2 cellular contexts compared by ENCODE assay signal in the genomic region with DNA sequence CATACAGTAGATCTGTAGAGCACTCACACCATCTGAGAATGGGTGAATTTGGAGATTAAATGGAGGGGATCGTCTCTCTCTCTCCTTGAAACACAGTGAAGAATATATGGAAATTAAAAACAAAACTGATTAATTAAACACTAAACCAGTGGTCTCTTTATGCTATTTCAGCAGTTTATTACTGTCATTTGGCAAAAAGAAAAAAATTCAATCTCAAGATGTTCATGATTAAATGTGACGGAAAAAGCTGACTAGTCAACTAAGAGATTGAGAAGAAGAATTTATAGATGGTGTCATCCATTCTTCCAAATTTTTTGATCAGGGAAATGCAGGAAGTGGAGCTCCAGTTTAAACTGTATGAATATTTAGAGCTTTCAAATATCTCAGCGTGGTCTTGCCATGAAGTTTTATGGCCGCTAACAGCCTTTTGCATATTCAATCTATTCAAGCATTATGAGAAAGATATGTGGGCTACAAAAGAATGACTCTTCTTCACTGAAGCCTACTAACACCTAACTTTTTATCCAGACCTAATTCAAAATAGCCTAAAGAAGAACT.
TF ChIP-seq lines count a peak whose summit lies in the region.

No MANE protein-coding gene starts in this region.

TF ChIP-seq in IMR-90, 13 proteins besides CTCF, POLR2A, EP300 and RAD21 (continued from another document):
- peak; percentile 59 for TF ChIP-seq MAFK (IDR thresholded peaks at IDR 0.05; ENCODE audit: low read depth, low read length)
- TF ChIP-seq, protein P1, sequence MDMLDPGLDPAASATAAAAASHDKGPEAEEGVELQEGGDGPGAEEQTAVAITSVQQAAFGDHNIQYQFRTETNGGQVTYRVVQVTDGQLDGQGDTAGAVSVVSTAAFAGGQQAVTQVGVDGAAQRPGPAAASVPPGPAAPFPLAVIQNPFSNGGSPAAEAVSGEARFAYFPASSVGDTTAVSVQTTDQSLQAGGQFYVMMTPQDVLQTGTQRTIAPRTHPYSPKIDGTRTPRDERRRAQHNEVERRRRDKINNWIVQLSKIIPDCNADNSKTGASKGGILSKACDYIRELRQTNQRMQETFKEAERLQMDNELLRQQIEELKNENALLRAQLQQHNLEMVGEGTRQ (IDR thresholded peaks at IDR 0.05; ENCODE audit: low read depth, low read length) = no peak
- TF ChIP-seq FOS (IDR thresholded peaks at IDR 0.05; ENCODE audit: low read depth, low read length) = no peak
- TF ChIP-seq BHLHE40 (IDR thresholded peaks at IDR 0.05; ENCODE audit: low read depth, low read length) = no peak
- TF ChIP-seq CHD1 (IDR thresholded peaks at IDR 0.05; ENCODE audit: low read depth, low read length) = no peak
- TF ChIP-seq RCOR1 (IDR thresholded peaks at IDR 0.05; ENCODE audit: insufficient replicate concordance, low read length) = no peak
- no peak for TF ChIP-seq NFE2L2 (IDR thresholded peaks at IDR 0.05; ENCODE audit: low read depth, low read length)
- no peak for TF ChIP-seq CEBPB (IDR thresholded peaks at IDR 0.05; ENCODE audit: low read depth, low read length)

TF ChIP-seq in WTC11, 78 proteins besides CTCF, POLR2A, EP300 and RAD21:
- TF ChIP-seq, protein P2, sequence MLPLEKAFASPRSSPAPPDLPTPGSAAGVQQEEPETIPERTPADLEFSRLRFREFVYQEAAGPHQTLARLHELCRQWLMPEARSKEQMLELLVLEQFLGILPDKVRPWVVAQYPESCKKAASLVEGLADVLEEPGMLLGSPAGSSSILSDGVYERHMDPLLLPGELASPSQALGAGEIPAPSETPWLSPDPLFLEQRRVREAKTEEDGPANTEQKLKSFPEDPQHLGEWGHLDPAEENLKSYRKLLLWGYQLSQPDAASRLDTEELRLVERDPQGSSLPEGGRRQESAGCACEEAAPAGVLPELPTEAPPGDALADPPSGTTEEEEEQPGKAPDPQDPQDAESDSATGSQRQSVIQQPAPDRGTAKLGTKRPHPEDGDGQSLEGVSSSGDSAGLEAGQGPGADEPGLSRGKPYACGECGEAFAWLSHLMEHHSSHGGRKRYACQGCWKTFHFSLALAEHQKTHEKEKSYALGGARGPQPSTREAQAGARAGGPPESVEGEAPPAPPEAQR (CRISPR knock-in tag; IDR thresholded peaks at IDR 0.05) = no peak
- TF ChIP-seq IRF2 (CRISPR knock-in tag; IDR thresholded peaks at IDR 0.05; ENCODE audit: borderline replicate concordance, low read depth) (no peak), NFYB (CRISPR knock-in tag; conservative IDR thresholded peaks at IDR 0.05; ENCODE audit: low read depth) (no peak), JAZF1 (CRISPR knock-in tag; IDR thresholded peaks at IDR 0.05) (no peak), ATF1 (CRISPR knock-in tag; IDR thresholded peaks at IDR 0.05) (no peak), SP1 (CRISPR knock-in tag; conservative IDR thresholded peaks at IDR 0.05) (no peak), TCF7 (CRISPR knock-in tag; IDR thresholded peaks at IDR 0.05; ENCODE audit: low read depth) (no peak), RORB (CRISPR knock-in tag; IDR thresholded peaks at IDR 0.05) (no peak), ZNF121 (CRISPR knock-in tag; IDR thresholded peaks at IDR 0.05) (no peak), GRHL2 (CRISPR knock-in tag; IDR thresholded peaks at IDR 0.05; ENCODE audit: insufficient replicate concordance, severe bottlenecking) (no peak), KAT7 (CRISPR knock-in tag; IDR thresholded peaks at IDR 0.05; ENCODE audit: borderline replicate concordance) (no peak)
- TF ChIP-seq, protein P3, sequence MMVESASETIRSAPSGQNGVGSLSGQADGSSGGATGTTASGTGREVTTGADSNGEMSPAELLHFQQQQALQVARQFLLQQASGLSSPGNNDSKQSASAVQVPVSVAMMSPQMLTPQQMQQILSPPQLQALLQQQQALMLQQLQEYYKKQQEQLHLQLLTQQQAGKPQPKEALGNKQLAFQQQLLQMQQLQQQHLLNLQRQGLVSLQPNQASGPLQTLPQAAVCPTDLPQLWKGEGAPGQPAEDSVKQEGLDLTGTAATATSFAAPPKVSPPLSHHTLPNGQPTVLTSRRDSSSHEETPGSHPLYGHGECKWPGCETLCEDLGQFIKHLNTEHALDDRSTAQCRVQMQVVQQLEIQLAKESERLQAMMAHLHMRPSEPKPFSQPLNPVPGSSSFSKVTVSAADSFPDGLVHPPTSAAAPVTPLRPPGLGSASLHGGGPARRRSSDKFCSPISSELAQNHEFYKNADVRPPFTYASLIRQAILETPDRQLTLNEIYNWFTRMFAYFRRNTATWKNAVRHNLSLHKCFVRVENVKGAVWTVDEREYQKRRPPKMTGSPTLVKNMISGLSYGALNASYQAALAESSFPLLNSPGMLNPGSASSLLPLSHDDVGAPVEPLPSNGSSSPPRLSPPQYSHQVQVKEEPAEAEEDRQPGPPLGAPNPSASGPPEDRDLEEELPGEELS (CRISPR knock-in tag; IDR thresholded peaks at IDR 0.05) = no peak
- TF ChIP-seq, protein P1 (CRISPR knock-in tag; IDR thresholded peaks at IDR 0.05) = no peak
- TF ChIP-seq, protein P4, sequence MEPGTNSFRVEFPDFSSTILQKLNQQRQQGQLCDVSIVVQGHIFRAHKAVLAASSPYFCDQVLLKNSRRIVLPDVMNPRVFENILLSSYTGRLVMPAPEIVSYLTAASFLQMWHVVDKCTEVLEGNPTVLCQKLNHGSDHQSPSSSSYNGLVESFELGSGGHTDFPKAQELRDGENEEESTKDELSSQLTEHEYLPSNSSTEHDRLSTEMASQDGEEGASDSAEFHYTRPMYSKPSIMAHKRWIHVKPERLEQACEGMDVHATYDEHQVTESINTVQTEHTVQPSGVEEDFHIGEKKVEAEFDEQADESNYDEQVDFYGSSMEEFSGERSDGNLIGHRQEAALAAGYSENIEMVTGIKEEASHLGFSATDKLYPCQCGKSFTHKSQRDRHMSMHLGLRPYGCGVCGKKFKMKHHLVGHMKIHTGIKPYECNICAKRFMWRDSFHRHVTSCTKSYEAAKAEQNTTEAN (CRISPR knock-in tag; IDR thresholded peaks at IDR 0.05) = no peak
- TF ChIP-seq, protein P5, sequence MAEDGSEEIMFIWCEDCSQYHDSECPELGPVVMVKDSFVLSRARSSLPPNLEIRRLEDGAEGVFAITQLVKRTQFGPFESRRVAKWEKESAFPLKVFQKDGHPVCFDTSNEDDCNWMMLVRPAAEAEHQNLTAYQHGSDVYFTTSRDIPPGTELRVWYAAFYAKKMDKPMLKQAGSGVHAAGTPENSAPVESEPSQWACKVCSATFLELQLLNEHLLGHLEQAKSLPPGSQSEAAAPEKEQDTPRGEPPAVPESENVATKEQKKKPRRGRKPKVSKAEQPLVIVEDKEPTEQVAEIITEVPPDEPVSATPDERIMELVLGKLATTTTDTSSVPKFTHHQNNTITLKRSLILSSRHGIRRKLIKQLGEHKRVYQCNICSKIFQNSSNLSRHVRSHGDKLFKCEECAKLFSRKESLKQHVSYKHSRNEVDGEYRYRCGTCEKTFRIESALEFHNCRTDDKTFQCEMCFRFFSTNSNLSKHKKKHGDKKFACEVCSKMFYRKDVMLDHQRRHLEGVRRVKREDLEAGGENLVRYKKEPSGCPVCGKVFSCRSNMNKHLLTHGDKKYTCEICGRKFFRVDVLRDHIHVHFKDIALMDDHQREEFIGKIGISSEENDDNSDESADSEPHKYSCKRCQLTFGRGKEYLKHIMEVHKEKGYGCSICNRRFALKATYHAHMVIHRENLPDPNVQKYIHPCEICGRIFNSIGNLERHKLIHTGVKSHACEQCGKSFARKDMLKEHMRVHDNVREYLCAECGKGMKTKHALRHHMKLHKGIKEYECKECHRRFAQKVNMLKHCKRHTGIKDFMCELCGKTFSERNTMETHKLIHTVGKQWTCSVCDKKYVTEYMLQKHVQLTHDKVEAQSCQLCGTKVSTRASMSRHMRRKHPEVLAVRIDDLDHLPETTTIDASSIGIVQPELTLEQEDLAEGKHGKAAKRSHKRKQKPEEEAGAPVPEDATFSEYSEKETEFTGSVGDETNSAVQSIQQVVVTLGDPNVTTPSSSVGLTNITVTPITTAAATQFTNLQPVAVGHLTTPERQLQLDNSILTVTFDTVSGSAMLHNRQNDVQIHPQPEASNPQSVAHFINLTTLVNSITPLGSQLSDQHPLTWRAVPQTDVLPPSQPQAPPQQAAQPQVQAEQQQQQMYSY (CRISPR knock-in tag; IDR thresholded peaks at IDR 0.05) = no peak
- TF ChIP-seq, protein P6, sequence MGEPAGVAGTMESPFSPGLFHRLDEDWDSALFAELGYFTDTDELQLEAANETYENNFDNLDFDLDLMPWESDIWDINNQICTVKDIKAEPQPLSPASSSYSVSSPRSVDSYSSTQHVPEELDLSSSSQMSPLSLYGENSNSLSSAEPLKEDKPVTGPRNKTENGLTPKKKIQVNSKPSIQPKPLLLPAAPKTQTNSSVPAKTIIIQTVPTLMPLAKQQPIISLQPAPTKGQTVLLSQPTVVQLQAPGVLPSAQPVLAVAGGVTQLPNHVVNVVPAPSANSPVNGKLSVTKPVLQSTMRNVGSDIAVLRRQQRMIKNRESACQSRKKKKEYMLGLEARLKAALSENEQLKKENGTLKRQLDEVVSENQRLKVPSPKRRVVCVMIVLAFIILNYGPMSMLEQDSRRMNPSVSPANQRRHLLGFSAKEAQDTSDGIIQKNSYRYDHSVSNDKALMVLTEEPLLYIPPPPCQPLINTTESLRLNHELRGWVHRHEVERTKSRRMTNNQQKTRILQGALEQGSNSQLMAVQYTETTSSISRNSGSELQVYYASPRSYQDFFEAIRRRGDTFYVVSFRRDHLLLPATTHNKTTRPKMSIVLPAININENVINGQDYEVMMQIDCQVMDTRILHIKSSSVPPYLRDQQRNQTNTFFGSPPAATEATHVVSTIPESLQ (CRISPR knock-in tag; IDR thresholded peaks at IDR 0.05) = no peak
- TF ChIP-seq, protein P7, sequence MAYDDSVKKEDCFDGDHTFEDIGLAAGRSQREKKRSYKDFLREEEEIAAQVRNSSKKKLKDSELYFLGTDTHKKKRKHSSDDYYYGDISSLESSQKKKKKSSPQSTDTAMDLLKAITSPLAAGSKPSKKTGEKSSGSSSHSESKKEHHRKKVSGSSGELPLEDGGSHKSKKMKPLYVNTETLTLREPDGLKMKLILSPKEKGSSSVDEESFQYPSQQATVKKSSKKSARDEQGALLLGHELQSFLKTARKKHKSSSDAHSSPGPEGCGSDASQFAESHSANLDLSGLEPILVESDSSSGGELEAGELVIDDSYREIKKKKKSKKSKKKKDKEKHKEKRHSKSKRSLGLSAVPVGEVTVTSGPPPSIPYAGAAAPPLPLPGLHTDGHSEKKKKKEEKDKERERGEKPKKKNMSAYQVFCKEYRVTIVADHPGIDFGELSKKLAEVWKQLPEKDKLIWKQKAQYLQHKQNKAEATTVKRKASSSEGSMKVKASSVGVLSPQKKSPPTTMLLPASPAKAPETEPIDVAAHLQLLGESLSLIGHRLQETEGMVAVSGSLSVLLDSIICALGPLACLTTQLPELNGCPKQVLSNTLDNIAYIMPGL (CRISPR knock-in tag; IDR thresholded peaks at IDR 0.05) = no peak
- TF ChIP-seq, protein P8, sequence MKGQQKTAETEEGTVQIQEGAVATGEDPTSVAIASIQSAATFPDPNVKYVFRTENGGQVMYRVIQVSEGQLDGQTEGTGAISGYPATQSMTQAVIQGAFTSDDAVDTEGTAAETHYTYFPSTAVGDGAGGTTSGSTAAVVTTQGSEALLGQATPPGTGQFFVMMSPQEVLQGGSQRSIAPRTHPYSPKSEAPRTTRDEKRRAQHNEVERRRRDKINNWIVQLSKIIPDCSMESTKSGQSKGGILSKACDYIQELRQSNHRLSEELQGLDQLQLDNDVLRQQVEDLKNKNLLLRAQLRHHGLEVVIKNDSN (CRISPR knock-in tag; IDR thresholded peaks at IDR 0.05) = no peak
- TF ChIP-seq, protein P9, sequence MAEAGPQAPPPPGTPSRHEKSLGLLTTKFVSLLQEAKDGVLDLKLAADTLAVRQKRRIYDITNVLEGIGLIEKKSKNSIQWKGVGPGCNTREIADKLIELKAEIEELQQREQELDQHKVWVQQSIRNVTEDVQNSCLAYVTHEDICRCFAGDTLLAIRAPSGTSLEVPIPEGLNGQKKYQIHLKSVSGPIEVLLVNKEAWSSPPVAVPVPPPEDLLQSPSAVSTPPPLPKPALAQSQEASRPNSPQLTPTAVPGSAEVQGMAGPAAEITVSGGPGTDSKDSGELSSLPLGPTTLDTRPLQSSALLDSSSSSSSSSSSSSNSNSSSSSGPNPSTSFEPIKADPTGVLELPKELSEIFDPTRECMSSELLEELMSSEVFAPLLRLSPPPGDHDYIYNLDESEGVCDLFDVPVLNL (CRISPR knock-in tag; IDR thresholded peaks at IDR 0.05; ENCODE audit: borderline replicate concordance, low read depth) = no peak
- TF ChIP-seq, protein P10, sequence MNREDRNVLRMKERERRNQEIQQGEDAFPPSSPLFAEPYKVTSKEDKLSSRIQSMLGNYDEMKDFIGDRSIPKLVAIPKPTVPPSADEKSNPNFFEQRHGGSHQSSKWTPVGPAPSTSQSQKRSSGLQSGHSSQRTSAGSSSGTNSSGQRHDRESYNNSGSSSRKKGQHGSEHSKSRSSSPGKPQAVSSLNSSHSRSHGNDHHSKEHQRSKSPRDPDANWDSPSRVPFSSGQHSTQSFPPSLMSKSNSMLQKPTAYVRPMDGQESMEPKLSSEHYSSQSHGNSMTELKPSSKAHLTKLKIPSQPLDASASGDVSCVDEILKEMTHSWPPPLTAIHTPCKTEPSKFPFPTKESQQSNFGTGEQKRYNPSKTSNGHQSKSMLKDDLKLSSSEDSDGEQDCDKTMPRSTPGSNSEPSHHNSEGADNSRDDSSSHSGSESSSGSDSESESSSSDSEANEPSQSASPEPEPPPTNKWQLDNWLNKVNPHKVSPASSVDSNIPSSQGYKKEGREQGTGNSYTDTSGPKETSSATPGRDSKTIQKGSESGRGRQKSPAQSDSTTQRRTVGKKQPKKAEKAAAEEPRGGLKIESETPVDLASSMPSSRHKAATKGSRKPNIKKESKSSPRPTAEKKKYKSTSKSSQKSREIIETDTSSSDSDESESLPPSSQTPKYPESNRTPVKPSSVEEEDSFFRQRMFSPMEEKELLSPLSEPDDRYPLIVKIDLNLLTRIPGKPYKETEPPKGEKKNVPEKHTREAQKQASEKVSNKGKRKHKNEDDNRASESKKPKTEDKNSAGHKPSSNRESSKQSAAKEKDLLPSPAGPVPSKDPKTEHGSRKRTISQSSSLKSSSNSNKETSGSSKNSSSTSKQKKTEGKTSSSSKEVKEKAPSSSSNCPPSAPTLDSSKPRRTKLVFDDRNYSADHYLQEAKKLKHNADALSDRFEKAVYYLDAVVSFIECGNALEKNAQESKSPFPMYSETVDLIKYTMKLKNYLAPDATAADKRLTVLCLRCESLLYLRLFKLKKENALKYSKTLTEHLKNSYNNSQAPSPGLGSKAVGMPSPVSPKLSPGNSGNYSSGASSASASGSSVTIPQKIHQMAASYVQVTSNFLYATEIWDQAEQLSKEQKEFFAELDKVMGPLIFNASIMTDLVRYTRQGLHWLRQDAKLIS (CRISPR knock-in tag; IDR thresholded peaks at IDR 0.05; ENCODE audit: borderline replicate concordance) = no peak
TF ChIP-seq in WTC11: peak in this region for 0.
